Comparison of ENCODE assay signal across 29 cellular contexts in genomic region chr1:115761601-115762302, GRCh38. TPM values are rescaled to one million over a fixed set of nuclear protein-coding genes. Genes with fewer than 3 reads are reported as not detected.
DNase-seq lines count a peak whose midpoint lies in the region; FAIRE-seq and TF ChIP-seq lines count a peak whose summit lies in the region.
"Had no signal": no experiment of that assay in that cellular context is flagged by ENCODE, and none has a peak within 500 bp of the region (broad histone marks: within the 10 kb centered on the region; RNA-seq: fewer than 3 reads in every experiment).

No MANE protein-coding gene starts in this region.

- H3K9ac ChIP-seq in astrocyte (ENCODE audit: low read length), result no peak overlapping the region
- no peak overlapping the region for H3K9ac ChIP-seq in skeletal muscle tissue (ENCODE audit: low read depth in 1 of 3, low read length in 3 of 3)
- H3K9ac ChIP-seq: SK-N-SH had no signal

- no peak overlapping the region for H3K4me2 ChIP-seq in astrocyte (ENCODE audit: low read length)
- H3K4me2 ChIP-seq: SK-N-SH had no signal

- DNase-seq in NCI-H82 (lab: John Stamatoyannopoulos, UW) (peak; percentile 26), NCI-H82 treated with DMSO at 0.1 percent for 48 hours (lab: John Stamatoyannopoulos, UW; ENCODE audit: unreplicated experiment) (no peak), astrocyte (ENCODE audit: low read depth) (no peak), kidney tubule cell (ENCODE audit: low spot score) (peak; percentile 34), amniotic stem cell (lab: John Stamatoyannopoulos, UW) (no peak), activated T-cell treated with anti-CD3 and anti-CD28 coated beads for 4 hours (no peak), H7 (no peak)
- DNase-seq: activated CD8-positive, alpha-beta memory T cell treated with anti-CD3 and anti-CD28 coated beads for 24 hours; activated gamma-delta T cell; activated T-cell treated with anti-CD3 and anti-CD28 coated beads, Interleukin-2, amount 50 U/mL, for 1 hour; CD4-positive, alpha-beta T cell; EL; head of caudate nucleus; naive B cell; NCI-H1105; NCI-H187 treated with DMSO at 0.1 percent for 48 hours; NCI-H524 treated with DMSO at 0.1 percent for 48 hours; SK-N-SH had no signal

- peak overlapping the region; percentile 47 for H3K27ac Mint-ChIP-seq in astrocyte (ENCODE audit: unreplicated experiment)
- H3K27ac Mint-ChIP-seq: CD4-positive, alpha-beta T cell; IgD-negative memory B cell; memory B cell; stimulated activated naive CD8-positive, alpha-beta T cell treated with anti-CD3 and anti-CD28 coated beads, Interleukin-15, Interleukin-2, amounts not matched to agents 100 ng/mL and 50 ng/mL, for 24 hours; T-helper 1 cell treated with Interleukin-12 subunit alpha and Interleukin-12 subunit beta and Interleukin-4 antibody, amounts not matched to agents 30 μg/mL and 1 μg/mL, for 36 hours had no signal

- peaks cover 4% of the 10 kb centered on the region for H3K27me3 Mint-ChIP-seq in astrocyte (ENCODE audit: low read depth, unreplicated experiment)
- H3K27me3 Mint-ChIP-seq: stimulated activated naive CD8-positive, alpha-beta T cell treated with anti-CD3 and anti-CD28 coated beads, Interleukin-15, Interleukin-2, amounts not matched to agents 100 ng/mL and 50 ng/mL, for 24 hours had no signal

- no peaks in the 10 kb centered on the region for H3K36me3 Mint-ChIP-seq in astrocyte (ENCODE audit: low read depth, unreplicated experiment)
- H3K36me3 Mint-ChIP-seq: IgD-negative memory B cell, memory B cell had no signal

- H3K4me3 ChIP-seq in astrocyte (ENCODE audit: insufficient read depth, low read depth, low read length) (no peak overlapping the region), skeletal muscle tissue (ENCODE audit: low read length in 3 of 3) (no peak overlapping the region), H7 (ENCODE audit: insufficient read depth, low read depth, low read length) (no peak overlapping the region)
- H3K4me3 ChIP-seq: prostate gland, thoracic aorta had no signal

- H3K36me3 ChIP-seq in astrocyte (ENCODE audit: insufficient read depth, low read length) (no peaks in the 10 kb centered on the region), skeletal muscle tissue (ENCODE audit: control insufficient read depth in 3 of 3, insufficient read depth in 3 of 3, low read length in 3 of 3) (peaks cover 0 to 2% (median 0%) of the 10 kb centered on the region in 3 donors), H7 (replicated peaks; ENCODE audit: control insufficient read depth, insufficient read depth, low read length) (no peaks in the 10 kb centered on the region)
- H3K36me3 ChIP-seq: neutrophil, prostate gland, thoracic aorta had no signal

- no peak for TF ChIP-seq CTCF in astrocyte (IDR thresholded peaks at IDR 0.05; ENCODE audit: insufficient read depth, low read depth, low read length)

- H3K79me2 ChIP-seq in astrocyte (ENCODE audit: insufficient read depth, low read length), result no peaks in the 10 kb centered on the region

- H3K4me1 Mint-ChIP-seq in astrocyte (ENCODE audit: low read depth, unreplicated experiment), result no peaks in the 10 kb centered on the region
- H3K4me1 Mint-ChIP-seq: IgD-negative memory B cell, memory B cell, naive B cell had no signal

- H3K27me3 ChIP-seq in astrocyte (ENCODE audit: insufficient read depth, low read length), result no peaks in the 10 kb centered on the region
- no peaks in the 10 kb centered on the region for H3K27me3 ChIP-seq in skeletal muscle tissue (ENCODE audit: control insufficient read depth in 3 of 3, insufficient read depth in 3 of 3, low read length in 3 of 3)
- H3K27me3 ChIP-seq in H7 (ENCODE audit: control insufficient read depth, insufficient read depth, low read length), result no peaks in the 10 kb centered on the region
- H3K27me3 ChIP-seq: neutrophil had no signal

- H2AFZ ChIP-seq in astrocyte (ENCODE audit: low read depth, low read length), result no peak overlapping the region

- no peaks in the 10 kb centered on the region for H3K9me3 ChIP-seq in astrocyte (ENCODE audit: insufficient read depth, low read depth, low read length)
- no peaks in the 10 kb centered on the region for H3K9me3 ChIP-seq in skeletal muscle tissue (ENCODE audit: control insufficient read depth in 3 of 3, low read length in 3 of 3)
- H3K9me3 ChIP-seq: neutrophil, prostate gland, SK-N-SH, thoracic aorta had no signal

- FAIRE-seq in astrocyte (lab: Jason Lieb, UNC), result no peak
- FAIRE-seq: endothelial cell of umbilical vein, H1 had no signal

- no peak overlapping the region for H3K4me3 Mint-ChIP-seq in astrocyte (ENCODE audit: unreplicated experiment)
- H3K4me3 Mint-ChIP-seq: CD4-positive, alpha-beta T cell; IgD-negative memory B cell; memory B cell; naive B cell; stimulated activated naive CD8-positive, alpha-beta T cell treated with anti-CD3 and anti-CD28 coated beads, Interleukin-15, Interleukin-2, amounts not matched to agents 100 ng/mL and 50 ng/mL, for 24 hours; T-helper 1 cell treated with Interleukin-12 subunit alpha and Interleukin-12 subunit beta and Interleukin-4 antibody, amounts not matched to agents 30 μg/mL and 1 μg/mL, for 36 hours had no signal

- H3K4me1 ChIP-seq in astrocyte (ENCODE audit: insufficient read depth, low read length) (no peaks in the 10 kb centered on the region), skeletal muscle tissue (ENCODE audit: control insufficient read depth in 3 of 3, insufficient read depth in 3 of 3, low read length in 3 of 3) (peaks cover 34 to 60% (median 45%) of the 10 kb centered on the region in 3 donors)
- H3K4me1 ChIP-seq: prostate gland had no signal

- H3K27ac ChIP-seq in astrocyte (ENCODE audit: low read depth, low read length) (no peak overlapping the region), skeletal muscle tissue (ENCODE audit: low read depth, low read length) (peak overlapping the region; percentile 3)
- H3K27ac ChIP-seq: 22Rv1, neutrophil, prostate gland, thoracic aorta had no signal

- H3K9me3 Mint-ChIP-seq in astrocyte (ENCODE audit: unreplicated experiment), result peaks cover 6% of the 10 kb centered on the region
- H3K9me3 Mint-ChIP-seq: stimulated activated naive CD8-positive, alpha-beta T cell treated with anti-CD3 and anti-CD28 coated beads, Interleukin-15, Interleukin-2, amounts not matched to agents 100 ng/mL and 50 ng/mL, for 24 hours had no signal

- H4K20me1 ChIP-seq in astrocyte (ENCODE audit: insufficient read depth, low read length), result no peaks in the 10 kb centered on the region

RNA-seq across cellular contexts. Expression of gene CASQ2, which starts 6.8 kb away (rescaled TPM):
- 0.11 TPM in 1 of 2 replicates, not detected in the other for total RNA-seq in astrocyte
- 416 TPM for total RNA-seq in skeletal muscle tissue
- total RNA-seq in H7 (2014; rRNA removed; shearing (Covaris generic)), result 0.03 TPM in 1 of 2 replicates, not detected in the other
- total RNA-seq: CD4-positive, alpha-beta T cell; endothelial cell of umbilical vein; H1 had no signal

Comparison
In these comparisons a context has a peak if more than half of its experiments do, and no peak if none do; other contexts are left out.
1. DNase-seq: peak in NCI-H82 (single experiment) and kidney tubule cell (single experiment); none in NCI-H82 treated with DMSO at 0.1 percent for 48 hours (single experiment), astrocyte (single experiment), amniotic stem cell (single experiment), activated T-cell treated with anti-CD3 and anti-CD28 coated beads for 4 hours (single experiment) and H7 (single experiment).
2. RNA of gene CASQ2, which starts 6.8 kb away (total RNA-seq): 416 TPM in skeletal muscle tissue (single experiment); 0.11 TPM in astrocyte and 0.03 TPM in H7; every median in the first group is over 100 times any median in the second.